In the genomic region with DNA sequence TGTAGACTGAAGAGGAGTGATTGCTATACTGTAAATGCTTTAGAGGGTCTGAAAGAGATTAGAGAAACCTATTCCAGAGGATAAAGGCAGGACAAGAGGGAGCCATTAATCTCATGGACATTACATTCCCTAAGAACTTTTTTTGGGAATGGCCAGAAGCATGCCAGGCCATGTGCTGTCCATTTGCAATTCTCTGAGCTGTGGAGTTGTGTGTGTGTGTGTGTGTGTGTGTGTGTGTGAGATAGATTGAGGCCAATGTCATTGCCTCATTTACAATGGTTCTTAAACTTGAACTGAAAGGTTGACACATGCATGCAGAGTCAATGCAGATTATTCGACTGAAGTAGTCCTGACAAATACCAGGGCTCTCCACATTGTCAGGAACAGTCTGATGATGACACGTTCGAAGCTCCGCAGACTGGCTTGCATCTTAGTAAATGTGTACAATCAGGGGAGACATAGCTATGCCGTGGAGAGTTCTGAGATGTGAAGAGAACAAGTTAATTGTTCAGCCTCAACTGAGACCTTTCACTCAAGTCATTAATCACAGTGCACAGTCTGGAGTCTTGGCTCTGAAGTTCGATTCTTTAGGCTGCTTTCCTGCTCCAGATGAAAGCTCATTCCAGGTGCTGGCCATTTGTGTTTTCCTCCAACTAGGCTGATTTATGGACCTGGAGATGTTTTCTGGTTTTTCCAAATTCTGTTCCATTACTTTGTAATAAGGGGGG, we compare ENCODE assay signal across 1 cellular context.
TF ChIP-seq lines count a peak whose summit lies in the region.

No MANE protein-coding gene starts in this region.

TF ChIP-seq in SK-N-SH, 30 proteins besides CTCF, POLR2A, EP300 and RAD21 (continued from another document):
- peak; percentile 85 for TF ChIP-seq JUND (IDR thresholded peaks at IDR 0.05)
- TF ChIP-seq, protein P1, sequence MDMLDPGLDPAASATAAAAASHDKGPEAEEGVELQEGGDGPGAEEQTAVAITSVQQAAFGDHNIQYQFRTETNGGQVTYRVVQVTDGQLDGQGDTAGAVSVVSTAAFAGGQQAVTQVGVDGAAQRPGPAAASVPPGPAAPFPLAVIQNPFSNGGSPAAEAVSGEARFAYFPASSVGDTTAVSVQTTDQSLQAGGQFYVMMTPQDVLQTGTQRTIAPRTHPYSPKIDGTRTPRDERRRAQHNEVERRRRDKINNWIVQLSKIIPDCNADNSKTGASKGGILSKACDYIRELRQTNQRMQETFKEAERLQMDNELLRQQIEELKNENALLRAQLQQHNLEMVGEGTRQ (IDR thresholded peaks at IDR 0.05; ENCODE audit: borderline replicate concordance, low read depth, low read length) = no peak
- TF ChIP-seq, protein P2, sequence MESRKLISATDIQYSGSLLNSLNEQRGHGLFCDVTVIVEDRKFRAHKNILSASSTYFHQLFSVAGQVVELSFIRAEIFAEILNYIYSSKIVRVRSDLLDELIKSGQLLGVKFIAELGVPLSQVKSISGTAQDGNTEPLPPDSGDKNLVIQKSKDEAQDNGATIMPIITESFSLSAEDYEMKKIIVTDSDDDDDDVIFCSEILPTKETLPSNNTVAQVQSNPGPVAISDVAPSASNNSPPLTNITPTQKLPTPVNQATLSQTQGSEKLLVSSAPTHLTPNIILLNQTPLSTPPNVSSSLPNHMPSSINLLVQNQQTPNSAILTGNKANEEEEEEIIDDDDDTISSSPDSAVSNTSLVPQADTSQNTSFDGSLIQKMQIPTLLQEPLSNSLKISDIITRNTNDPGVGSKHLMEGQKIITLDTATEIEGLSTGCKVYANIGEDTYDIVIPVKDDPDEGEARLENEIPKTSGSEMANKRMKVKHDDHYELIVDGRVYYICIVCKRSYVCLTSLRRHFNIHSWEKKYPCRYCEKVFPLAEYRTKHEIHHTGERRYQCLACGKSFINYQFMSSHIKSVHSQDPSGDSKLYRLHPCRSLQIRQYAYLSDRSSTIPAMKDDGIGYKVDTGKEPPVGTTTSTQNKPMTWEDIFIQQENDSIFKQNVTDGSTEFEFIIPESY (IDR thresholded peaks at IDR 0.05; ENCODE audit: borderline replicate concordance, low read depth) = no peak
- TF ChIP-seq ELF1 (IDR thresholded peaks at IDR 0.05) = no peak
- TF ChIP-seq POLR2AphosphoS5 (IDR thresholded peaks at IDR 0.05; ENCODE audit: low read depth, low read length) = peak; percentile 95
- peak; percentile 91 for TF ChIP-seq TEAD4 (IDR thresholded peaks at IDR 0.05; ENCODE audit: borderline replicate concordance, insufficient read depth)
- no peak for TF ChIP-seq CHD2 (IDR thresholded peaks at IDR 0.05; ENCODE audit: low read length, partially characterized antibody)
- TF ChIP-seq MXI1 (IDR thresholded peaks at IDR 0.05; ENCODE audit: low read depth, low read length) = no peak
- peak; percentile 67; the same call in 1 of the 2 replicates for TF ChIP-seq NFIC (IDR thresholded peaks at IDR 0.05; ENCODE audit: borderline replicate concordance)
- no peak for TF ChIP-seq RCOR1 (IDR thresholded peaks at IDR 0.05; ENCODE audit: low read length)
- TF ChIP-seq, protein P3, sequence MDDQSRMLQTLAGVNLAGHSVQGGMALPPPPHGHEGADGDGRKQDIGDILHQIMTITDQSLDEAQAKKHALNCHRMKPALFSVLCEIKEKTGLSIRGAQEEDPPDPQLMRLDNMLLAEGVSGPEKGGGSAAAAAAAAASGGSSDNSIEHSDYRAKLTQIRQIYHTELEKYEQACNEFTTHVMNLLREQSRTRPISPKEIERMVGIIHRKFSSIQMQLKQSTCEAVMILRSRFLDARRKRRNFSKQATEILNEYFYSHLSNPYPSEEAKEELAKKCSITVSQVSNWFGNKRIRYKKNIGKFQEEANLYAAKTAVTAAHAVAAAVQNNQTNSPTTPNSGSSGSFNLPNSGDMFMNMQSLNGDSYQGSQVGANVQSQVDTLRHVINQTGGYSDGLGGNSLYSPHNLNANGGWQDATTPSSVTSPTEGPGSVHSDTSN (IDR thresholded peaks at IDR 0.05) = peak; percentile 96
- TF ChIP-seq, protein P4, sequence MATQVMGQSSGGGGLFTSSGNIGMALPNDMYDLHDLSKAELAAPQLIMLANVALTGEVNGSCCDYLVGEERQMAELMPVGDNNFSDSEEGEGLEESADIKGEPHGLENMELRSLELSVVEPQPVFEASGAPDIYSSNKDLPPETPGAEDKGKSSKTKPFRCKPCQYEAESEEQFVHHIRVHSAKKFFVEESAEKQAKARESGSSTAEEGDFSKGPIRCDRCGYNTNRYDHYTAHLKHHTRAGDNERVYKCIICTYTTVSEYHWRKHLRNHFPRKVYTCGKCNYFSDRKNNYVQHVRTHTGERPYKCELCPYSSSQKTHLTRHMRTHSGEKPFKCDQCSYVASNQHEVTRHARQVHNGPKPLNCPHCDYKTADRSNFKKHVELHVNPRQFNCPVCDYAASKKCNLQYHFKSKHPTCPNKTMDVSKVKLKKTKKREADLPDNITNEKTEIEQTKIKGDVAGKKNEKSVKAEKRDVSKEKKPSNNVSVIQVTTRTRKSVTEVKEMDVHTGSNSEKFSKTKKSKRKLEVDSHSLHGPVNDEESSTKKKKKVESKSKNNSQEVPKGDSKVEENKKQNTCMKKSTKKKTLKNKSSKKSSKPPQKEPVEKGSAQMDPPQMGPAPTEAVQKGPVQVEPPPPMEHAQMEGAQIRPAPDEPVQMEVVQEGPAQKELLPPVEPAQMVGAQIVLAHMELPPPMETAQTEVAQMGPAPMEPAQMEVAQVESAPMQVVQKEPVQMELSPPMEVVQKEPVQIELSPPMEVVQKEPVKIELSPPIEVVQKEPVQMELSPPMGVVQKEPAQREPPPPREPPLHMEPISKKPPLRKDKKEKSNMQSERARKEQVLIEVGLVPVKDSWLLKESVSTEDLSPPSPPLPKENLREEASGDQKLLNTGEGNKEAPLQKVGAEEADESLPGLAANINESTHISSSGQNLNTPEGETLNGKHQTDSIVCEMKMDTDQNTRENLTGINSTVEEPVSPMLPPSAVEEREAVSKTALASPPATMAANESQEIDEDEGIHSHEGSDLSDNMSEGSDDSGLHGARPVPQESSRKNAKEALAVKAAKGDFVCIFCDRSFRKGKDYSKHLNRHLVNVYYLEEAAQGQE (IDR thresholded peaks at IDR 0.05; ENCODE audit: low read depth, low read length) = peak; percentile 20; the same call in 1 of the 2 replicates
- TF ChIP-seq EZH2phosphoT487 (IDR thresholded peaks at IDR 0.05; ENCODE audit: borderline replicate concordance, low read depth) = no peak
- no peak for TF ChIP-seq RFX5 (IDR thresholded peaks at IDR 0.05; ENCODE audit: low read length)
- no peak for TF ChIP-seq SMC3 (IDR thresholded peaks at IDR 0.05; ENCODE audit: low read depth, low read length)
- TF ChIP-seq, protein P5, sequence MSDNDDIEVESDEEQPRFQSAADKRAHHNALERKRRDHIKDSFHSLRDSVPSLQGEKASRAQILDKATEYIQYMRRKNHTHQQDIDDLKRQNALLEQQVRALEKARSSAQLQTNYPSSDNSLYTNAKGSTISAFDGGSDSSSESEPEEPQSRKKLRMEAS (IDR thresholded peaks at IDR 0.05; ENCODE audit: low read depth) = no peak; the same call in none of the 2 replicates
- peak; percentile 98 for TF ChIP-seq TCF12 (IDR thresholded peaks at IDR 0.05)
- TF ChIP-seq FOSL2 (IDR thresholded peaks at IDR 0.05; ENCODE audit: borderline replicate concordance, low read depth) = peak; percentile 53; the same call in 1 of the 2 replicates
- TF ChIP-seq SIN3A (IDR thresholded peaks at IDR 0.05; ENCODE audit: borderline replicate concordance, low read depth, low read length) = peak; percentile 84; the same call in 1 of the 2 replicates
- TF ChIP-seq, protein P6, sequence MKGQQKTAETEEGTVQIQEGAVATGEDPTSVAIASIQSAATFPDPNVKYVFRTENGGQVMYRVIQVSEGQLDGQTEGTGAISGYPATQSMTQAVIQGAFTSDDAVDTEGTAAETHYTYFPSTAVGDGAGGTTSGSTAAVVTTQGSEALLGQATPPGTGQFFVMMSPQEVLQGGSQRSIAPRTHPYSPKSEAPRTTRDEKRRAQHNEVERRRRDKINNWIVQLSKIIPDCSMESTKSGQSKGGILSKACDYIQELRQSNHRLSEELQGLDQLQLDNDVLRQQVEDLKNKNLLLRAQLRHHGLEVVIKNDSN (IDR thresholded peaks at IDR 0.05; ENCODE audit: borderline replicate concordance, low read depth) = no peak
- TF ChIP-seq YY1 (IDR thresholded peaks at IDR 0.05; ENCODE audit: low read depth) = no peak
